In genomic region chr6:134480593-134480992, GRCh38 we compare ENCODE assay signal across 22 cellular contexts.
A peak's percentile ranks its signal among the peaks of the same experiment; 100 is the strongest.
DNase-seq lines count a peak whose midpoint lies in the region; ATAC-seq, FAIRE-seq and TF ChIP-seq lines count a peak whose summit lies in the region.
"Had no signal": no experiment of that assay in that cellular context is flagged by ENCODE, and none has a peak within 500 bp of the region (broad histone marks: within the 10 kb centered on the region; RNA-seq: fewer than 3 reads in every experiment).

No MANE protein-coding gene starts in this region.

- H3K27ac ChIP-seq in effector memory CD4-positive, alpha-beta T cell (ENCODE audit: insufficient read depth, low read length, poor library complexity, severe bottlenecking) = no peak overlapping the region
- H3K27ac ChIP-seq in testis = no peak overlapping the region
- H3K27ac ChIP-seq: brain microvascular endothelial cell, dorsolateral prefrontal cortex, PC-9 had no signal

- POLR2A ChIA-PET in activated CD4-positive, alpha-beta T cell treated with anti-CD3 and anti-CD28 coated beads, Interleukin-2, amount 10 ng/mL, durations not matched to agents 7 days and 5 days (lab: Charles Lee) = no interaction called here

- H3K9me3 ChIP-seq in effector memory CD4-positive, alpha-beta T cell (ENCODE audit: control insufficient read depth, low read length) = no peaks in the 10 kb centered on the region
- no peaks in the 10 kb centered on the region for H3K9me3 ChIP-seq in testis
- H3K9me3 ChIP-seq: esophagus squamous epithelium had no signal

- no peak for FAIRE-seq in bronchial epithelial cell (lab: Jason Lieb, UNC)
- FAIRE-seq: G401.6, GM12891 had no signal

- no peak for TF ChIP-seq POLR2A in testis (IDR thresholded peaks at IDR 0.05)

- H3K27me3 Mint-ChIP-seq in activated CD4-positive, alpha-beta T cell treated with anti-CD3 and anti-CD28 coated beads, Interleukin-2, amount 10 ng/mL, durations not matched to agents 7 days and 5 days = no peaks in the 10 kb centered on the region
- H3K27me3 Mint-ChIP-seq: activated naive CD4-positive, alpha-beta T cell treated with anti-CD3 and anti-CD28 coated beads, Interleukin-2, amount 10 ng/mL, durations not matched to agents 7 days and 5 days had no signal

- DNase-seq in AG08395 (ENCODE audit: low spot score) (peak; percentile 35), LHCN-M2 (ENCODE audit: low read depth) (peak; percentile 22), bronchial epithelial cell (ENCODE audit: low read depth) (peak; percentile 44), left lobe of liver (ENCODE audit: low spot score) (peak; percentile 60), testis (no peak), iPS-NIHi7 (ENCODE audit: extremely low spot score) (no peak)
- DNase-seq in effector memory CD4-positive, alpha-beta T cell = no peak
- DNase-seq in activated CD4-positive, alpha-beta T cell treated with anti-CD3 and anti-CD28 coated beads, Interleukin-2, amount 10 ng/mL, durations not matched to agents 7 days and 5 days = no peak
- DNase-seq: activated CD4-positive, alpha-beta T cell treated with anti-CD3 and anti-CD28 coated beads, Interleukin-2, amount 50 U/mL, for 1 hour; activated naive CD4-positive, alpha-beta T cell treated with anti-CD3 and anti-CD28 coated beads, Interleukin-2, amount 10 ng/mL, durations not matched to agents 7 days and 5 days; brain microvascular endothelial cell; dorsolateral prefrontal cortex; esophagus squamous epithelium; GOT3; NCI-H1048; NCI-H2081; NCI-H748 treated with DMSO at 0.1 percent for 48 hours; PC-9; stimulated activated CD4-positive, alpha-beta T cell treated with anti-CD3 and anti-CD28 coated beads, Interleukin-2, amount 100 ng/mL, for 24 hours had no signal

- TF ChIP-seq CTCF in bronchial epithelial cell (IDR thresholded peaks at IDR 0.05; ENCODE audit: insufficient read depth, low read length, severe bottlenecking) (no peak), testis (IDR thresholded peaks at IDR 0.05) (no peak)

- no peaks in the 10 kb centered on the region for H3K4me1 Mint-ChIP-seq in activated CD4-positive, alpha-beta T cell treated with anti-CD3 and anti-CD28 coated beads, Interleukin-2, amount 10 ng/mL, durations not matched to agents 7 days and 5 days
- H3K4me1 Mint-ChIP-seq: activated naive CD4-positive, alpha-beta T cell treated with anti-CD3 and anti-CD28 coated beads, Interleukin-2, amount 10 ng/mL, durations not matched to agents 7 days and 5 days had no signal

- H3K4me1 ChIP-seq in effector memory CD4-positive, alpha-beta T cell (ENCODE audit: control insufficient read depth, insufficient read depth, low read length, poor library complexity, severe bottlenecking) = no peaks in the 10 kb centered on the region
- H3K4me1 ChIP-seq in testis = no peaks in the 10 kb centered on the region

- H3K27ac Mint-ChIP-seq in activated CD4-positive, alpha-beta T cell treated with anti-CD3 and anti-CD28 coated beads, Interleukin-2, amount 10 ng/mL, durations not matched to agents 7 days and 5 days = no peak overlapping the region
- H3K27ac Mint-ChIP-seq: activated naive CD4-positive, alpha-beta T cell treated with anti-CD3 and anti-CD28 coated beads, Interleukin-2, amount 10 ng/mL, durations not matched to agents 7 days and 5 days had no signal

- WGBS in testis, 2 donors = 62 to 84% methylated on average over 1 of the region's 1 CpG

- peak; percentile 73 for ATAC-seq in left lobe of liver
- ATAC-seq: sciatic nerve had no signal

- no peak overlapping the region for H3K4me3 Mint-ChIP-seq in activated CD4-positive, alpha-beta T cell treated with anti-CD3 and anti-CD28 coated beads, Interleukin-2, amount 10 ng/mL, durations not matched to agents 7 days and 5 days
- H3K4me3 Mint-ChIP-seq: activated naive CD4-positive, alpha-beta T cell treated with anti-CD3 and anti-CD28 coated beads, Interleukin-2, amount 10 ng/mL, durations not matched to agents 7 days and 5 days had no signal

- no peaks in the 10 kb centered on the region for H3K36me3 Mint-ChIP-seq in activated CD4-positive, alpha-beta T cell treated with anti-CD3 and anti-CD28 coated beads, Interleukin-2, amount 10 ng/mL, durations not matched to agents 7 days and 5 days (ENCODE audit: low read depth)
- H3K36me3 Mint-ChIP-seq: activated naive CD4-positive, alpha-beta T cell treated with anti-CD3 and anti-CD28 coated beads, Interleukin-2, amount 10 ng/mL, durations not matched to agents 7 days and 5 days had no signal

- intact Hi-C loops in testis (cut with DNase I; ENCODE audit: low total_unique reads) = no loop called here

- no peaks in the 10 kb centered on the region for H3K27me3 ChIP-seq in bronchial epithelial cell (ENCODE audit: control insufficient read depth, insufficient read depth, low read length)
- no peaks in the 10 kb centered on the region for H3K27me3 ChIP-seq in effector memory CD4-positive, alpha-beta T cell (replicated peaks; ENCODE audit: control insufficient read depth, insufficient read depth, low read length, poor library complexity, severe bottlenecking)
- no peaks in the 10 kb centered on the region for H3K27me3 ChIP-seq in testis
- H3K27me3 ChIP-seq: brain microvascular endothelial cell, dorsolateral prefrontal cortex, esophagus squamous epithelium had no signal

- H3K36me3 ChIP-seq in bronchial epithelial cell (ENCODE audit: control insufficient read depth, insufficient read depth, low read length) (no peaks in the 10 kb centered on the region), testis (ENCODE audit: low read depth, missing control alignments) (no peaks in the 10 kb centered on the region)
- no peaks in the 10 kb centered on the region for H3K36me3 ChIP-seq in effector memory CD4-positive, alpha-beta T cell (ENCODE audit: control insufficient read depth, insufficient read depth, low read length)
- H3K36me3 ChIP-seq: brain microvascular endothelial cell, esophagus squamous epithelium had no signal

- CTCF ChIA-PET in activated CD4-positive, alpha-beta T cell treated with anti-CD3 and anti-CD28 coated beads, Interleukin-2, amount 10 ng/mL, durations not matched to agents 7 days and 5 days (lab: Charles Lee) = interaction anchor here (1.2 kb wide), 1 partner anchor 59 kb away, joined by 3 read pairs; no protein-coding TSS in a partner anchor

- H3K4me3 ChIP-seq in bronchial epithelial cell (ENCODE audit: low read depth, low read length) = no peak overlapping the region
- no peak overlapping the region for H3K4me3 ChIP-seq in effector memory CD4-positive, alpha-beta T cell (ENCODE audit: insufficient read depth, low read depth, low read length, poor library complexity, severe bottlenecking)
- H3K4me3 ChIP-seq in testis = no peak overlapping the region
- H3K4me3 ChIP-seq: dorsolateral prefrontal cortex, esophagus squamous epithelium, PC-9 had no signal

- H3K9me3 Mint-ChIP-seq in activated CD4-positive, alpha-beta T cell treated with anti-CD3 and anti-CD28 coated beads, Interleukin-2, amount 10 ng/mL, durations not matched to agents 7 days and 5 days = no peaks in the 10 kb centered on the region
- H3K9me3 Mint-ChIP-seq: activated naive CD4-positive, alpha-beta T cell treated with anti-CD3 and anti-CD28 coated beads, Interleukin-2, amount 10 ng/mL, durations not matched to agents 7 days and 5 days had no signal

Comparison
In these comparisons a context has a peak if more than half of its experiments do, and no peak if none do; other contexts are left out.
1. DNase-seq: peak in AG08395 (single experiment), LHCN-M2 (single experiment), bronchial epithelial cell (single experiment) and left lobe of liver (single experiment); none in effector memory CD4-positive, alpha-beta T cell (0 of 3), testis (single experiment), activated CD4-positive, alpha-beta T cell treated with anti-CD3 and anti-CD28 coated beads, Interleukin-2, amount 10 ng/mL, durations not matched to agents 7 days and 5 days (single experiment) and iPS-NIHi7 (single experiment).